In genomic region chr11:1165256-1166041, GRCh38 we compare ENCODE assay signal across 32 cellular contexts. TPM values are rescaled to one million over a fixed set of nuclear protein-coding genes. Genes with fewer than 3 reads are reported as not detected.
A peak's percentile ranks its signal among the peaks of the same experiment; 100 is the strongest.
DNase-seq lines count a peak whose midpoint lies in the region; ATAC-seq and TF ChIP-seq lines count a peak whose summit lies in the region.
"Had no signal": no experiment of that assay in that cellular context is flagged by ENCODE, and none has a peak within 500 bp of the region (broad histone marks: within the 10 kb centered on the region; RNA-seq: fewer than 3 reads in every experiment).

No MANE protein-coding gene starts in this region.

- intact Hi-C loops in Panc1 (cut with micrococcal nuclease; ENCODE audit: unreplicated experiment): no loop called here
- intact Hi-C loops in aorta (cut with DNase I): no loop called here
- intact Hi-C loops in ascending aorta (cut with DNase I): no loop called here

- H3K27ac Mint-ChIP-seq in stimulated activated naive CD8-positive, alpha-beta T cell treated with anti-CD3 and anti-CD28 coated beads, Interleukin-15, amount 100 ng/mL, for 72 hours: no peak overlapping the region

- no peaks in the 10 kb centered on the region for H3K27me3 ChIP-seq in Panc1 (ENCODE audit: control insufficient read depth, insufficient read depth, low read length)
- H3K27me3 ChIP-seq in aorta (ENCODE audit: control insufficient read depth in 1 of 2, insufficient read depth in 2 of 2, low read length in 1 of 2): no peaks in the 10 kb centered on the region
- no peaks in the 10 kb centered on the region for H3K27me3 ChIP-seq in ascending aorta
- H3K27me3 ChIP-seq: SJCRH30, upper lobe of left lung had no signal

- POLR2A ChIA-PET in Panc1 (lab: Charles Lee): no interaction called here

- TF ChIP-seq CTCF in Panc1 (IDR thresholded peaks at IDR 0.05) (no peak), ascending aorta (IDR thresholded peaks at IDR 0.05) (no peak)

- 82 to 87% methylated on average over 29 to 30 of the region's 30 CpGs for WGBS in aorta, 2 donors

- DNase-seq in stimulated activated naive CD8-positive, alpha-beta T cell treated with anti-CD3 and anti-CD28 coated beads, Interleukin-15, amount 100 ng/mL, for 72 hours: no peak
- no peak for DNase-seq in stimulated activated naive CD8-positive, alpha-beta T cell treated with anti-CD3 and anti-CD28 coated beads, Interleukin-15, Interleukin-2, amounts not matched to agents 100 U/mL and 50 U/mL, for 24 hours
- DNase-seq in Panc1 (ENCODE audit: low read depth, low spot score): no peak
- DNase-seq in mesenteric fat pad (ENCODE audit: low spot score): peak; percentile 78
- peak in 1 of 2 donors; percentile 68 for DNase-seq in aorta
- no peak for DNase-seq in Kasumi-1 (lab: John Stamatoyannopoulos, UW)
- no peak for DNase-seq in ascending aorta (ENCODE audit: low spot score in 2 of 2)
- no peak for DNase-seq in AG08396 (ENCODE audit: low spot score)
- DNase-seq: activated CD4-positive, alpha-beta T cell treated with anti-CD3 and anti-CD28 coated beads for 4 hours; activated naive CD4-positive, alpha-beta T cell treated with anti-CD3 and anti-CD28 coated beads, Interleukin-2, amount 50 U/mL, for 16 hours; activated T-cell treated with anti-CD3 and anti-CD28 coated beads, Interleukin-2, amount 50 U/mL, for 48 hours; Karpas-422; kidney glomerular epithelial cell; mesenchymal stem cell; NCI-H1694; NCI-H2171; NCI-H524 treated with DMSO at 0.1 percent for 48 hours; NK-92 treated with Interleukin-12 subunit alpha and Interleukin-12 subunit beta, amount 100 ng/mL, for 24 hours; PC-9; SJCRH30; stimulated activated CD4-positive, alpha-beta T cell treated with anti-CD3 and anti-CD28 coated beads, Interleukin-15, amount 100 ng/mL, for 24 hours; stimulated activated CD8-positive, alpha-beta memory T cell treated with anti-CD3 and anti-CD28 coated beads, Interleukin-4, amount 100 ng/mL, for 48 hours had no signal

- peak; percentile 13 for ATAC-seq in stimulated activated naive CD8-positive, alpha-beta T cell treated with anti-CD3 and anti-CD28 coated beads, Interleukin-15, amount 100 ng/mL, for 72 hours
- ATAC-seq in stimulated activated naive CD8-positive, alpha-beta T cell treated with anti-CD3 and anti-CD28 coated beads, Interleukin-15, Interleukin-2, amounts not matched to agents 100 U/mL and 50 U/mL, for 24 hours: no peak
- ATAC-seq in Panc1 (peak; percentile 22; the same call in 1 of the 2 replicates), aorta (ENCODE audit: low FRiP score) (peak; percentile 21)

- H3K4me1 ChIP-seq in Panc1 (ENCODE audit: control insufficient read depth, insufficient read depth, low read length) (peaks cover 12% of the 10 kb centered on the region), aorta (ENCODE audit: control insufficient read depth in 1 of 2, insufficient read depth in 2 of 2, low read length in 2 of 2) (no peaks in the 10 kb centered on the region), ascending aorta (no peaks in the 10 kb centered on the region)
- H3K4me1 ChIP-seq: SJCRH30, upper lobe of left lung had no signal

- no peak overlapping the region for H3K4me3 Mint-ChIP-seq in stimulated activated naive CD8-positive, alpha-beta T cell treated with anti-CD3 and anti-CD28 coated beads, Interleukin-15, amount 100 ng/mL, for 72 hours
- H3K4me3 Mint-ChIP-seq: central memory CD8-positive, alpha-beta T cell had no signal

- H3K9me3 ChIP-seq in Panc1 (ENCODE audit: control insufficient read depth, insufficient read depth, low read depth, low read length) (no peaks in the 10 kb centered on the region), aorta (ENCODE audit: control insufficient read depth, low read length) (no peaks in the 10 kb centered on the region), ascending aorta (no peaks in the 10 kb centered on the region)
- H3K9me3 ChIP-seq: SJCRH30, upper lobe of left lung had no signal

- H3K4me3 ChIP-seq in Panc1 (ENCODE audit: low read depth in 2 of 2, low read length in 2 of 2): no peak overlapping the region
- H3K4me3 ChIP-seq in aorta (ENCODE audit: low read length in 2 of 2): no peak overlapping the region
- no peak overlapping the region for H3K4me3 ChIP-seq in ascending aorta
- H3K4me3 ChIP-seq: dorsolateral prefrontal cortex, PC-9, SJCRH30, upper lobe of left lung had no signal

- H3K27me3 Mint-ChIP-seq in stimulated activated naive CD8-positive, alpha-beta T cell treated with anti-CD3 and anti-CD28 coated beads, Interleukin-15, amount 100 ng/mL, for 72 hours: no peaks in the 10 kb centered on the region

- H3K27ac ChIP-seq in Panc1 (ENCODE audit: low read length) (no peak overlapping the region), aorta (ENCODE audit: low read depth in 1 of 2, low read length in 2 of 2) (no peak overlapping the region), ascending aorta (no peak overlapping the region)
- H3K27ac ChIP-seq: dorsolateral prefrontal cortex, PC-9, SJCRH30, upper lobe of left lung had no signal

- no TSS peak for BruUV-seq in Panc1 (replicated peaks; lab: Mats Ljungman, UMichigan)

- in situ Hi-C loops in Panc1 (cut with HindIII; ENCODE audit: low pct_unique_long_range_greater_than_20kb, low sequenced_read_pairs): no loop called here

- H3K9me3 Mint-ChIP-seq in stimulated activated naive CD8-positive, alpha-beta T cell treated with anti-CD3 and anti-CD28 coated beads, Interleukin-15, amount 100 ng/mL, for 72 hours: peaks cover 0 to 1% of the 10 kb centered on the region in 2 donors

- CTCF ChIA-PET in Panc1 (lab: Charles Lee): no interaction called here

- no peaks in the 10 kb centered on the region for H3K4me1 Mint-ChIP-seq in stimulated activated naive CD8-positive, alpha-beta T cell treated with anti-CD3 and anti-CD28 coated beads, Interleukin-15, amount 100 ng/mL, for 72 hours
- H3K4me1 Mint-ChIP-seq: central memory CD8-positive, alpha-beta T cell had no signal

- no peaks in the 10 kb centered on the region for H3K36me3 ChIP-seq in Panc1 (ENCODE audit: control insufficient read depth, insufficient read depth, low read length)
- no peaks in the 10 kb centered on the region for H3K36me3 ChIP-seq in aorta (ENCODE audit: control insufficient read depth in 1 of 2, insufficient read depth in 2 of 2, low read length in 1 of 2)
- H3K36me3 ChIP-seq in ascending aorta: no peaks in the 10 kb centered on the region
- H3K36me3 ChIP-seq: SJCRH30, upper lobe of left lung had no signal

RNA-seq across cellular contexts. Expression of gene MUC5AC, which starts 7.7 kb away (rescaled TPM):
- total RNA-seq in Panc1 (2021; ENCODE audit: unreplicated experiment) (0.03 TPM), mesenteric fat pad (not detected), aorta (not detected), ascending aorta (0.11 TPM)
- polyA plus RNA-seq in Panc1 (2012; ENCODE audit: insufficient read length): 0.04 TPM
- polyA plus RNA-seq in aorta: under 1 TPM in 1 of 2 donors, not detected in 1; 0.05 TPM
- total RNA-seq: activated CD8-positive, alpha-beta memory T cell treated with anti-CD3 and anti-CD28 coated beads for 36 hours; astrocyte; endothelial cell of umbilical vein; G401; H4; renal cortical epithelial cell; SJCRH30; T-helper 1 cell treated with Interleukin-12 subunit alpha and Interleukin-12 subunit beta and Interleukin-4 antibody, amounts not matched to agents 30 ng/mL and 1 ng/mL, for 36 hours had no signal
- polyA plus RNA-seq: endothelial cell of umbilical vein had no signal

RNA-seq across cellular contexts. Expression of gene MUC5B, which starts 57.4 kb away (rescaled TPM):
- 1.2 TPM for total RNA-seq in Panc1 (2021; ENCODE audit: unreplicated experiment)
- 0.40 TPM for polyA plus RNA-seq in Panc1 (2012; ENCODE audit: insufficient read length)
- total RNA-seq in mesenteric fat pad: not detected
- not detected for total RNA-seq in aorta
- polyA plus RNA-seq in aorta: under 1 TPM in 1 of 2 donors, not detected in 1; 0.25 TPM
- under 0.01 TPM for total RNA-seq in ascending aorta
- total RNA-seq: activated CD8-positive, alpha-beta memory T cell treated with anti-CD3 and anti-CD28 coated beads for 36 hours; astrocyte; endothelial cell of umbilical vein; G401; H4; renal cortical epithelial cell; SJCRH30; T-helper 1 cell treated with Interleukin-12 subunit alpha and Interleukin-12 subunit beta and Interleukin-4 antibody, amounts not matched to agents 30 ng/mL and 1 ng/mL, for 36 hours had no signal
- polyA plus RNA-seq: endothelial cell of umbilical vein had no signal
